In genomic region chr1:84506729-84507453, GRCh38 we compare ENCODE assay signal across 8 cellular contexts. TPM values are rescaled to one million over a fixed set of nuclear protein-coding genes. Genes with fewer than 3 reads are reported as not detected.
DNase-seq lines count a peak whose midpoint lies in the region; ATAC-seq and TF ChIP-seq lines count a peak whose summit lies in the region.

No MANE protein-coding gene starts in this region.

- ATAC-seq in left ventricle myocardium superior: no peak
- ATAC-seq in left lung: no peak
- ATAC-seq in GM21390 (IDR thresholded peaks at IDR 0.05; ENCODE audit: unreplicated experiment): no peak

- peaks cover 49% of the 10 kb centered on the region for H3K4me1 ChIP-seq in left ventricle myocardium inferior
- H3K4me1 ChIP-seq in adipocyte (ENCODE audit: control insufficient read depth, insufficient read depth, low read length): peaks cover 28% of the 10 kb centered on the region
- peaks cover 15 to 42% of the 10 kb centered on the region in 2 donors for H3K4me1 ChIP-seq in left lung
- H3K4me1 ChIP-seq in transverse colon: peaks cover 15 to 38% (median 27%) of the 10 kb centered on the region in 4 donors

- H3K9ac ChIP-seq in adipocyte (ENCODE audit: low read length): peak overlapping the region; percentile 94

- intact Hi-C loops in left ventricle myocardium inferior (cut with micrococcal nuclease): no loop called here
- intact Hi-C loops in left ventricle myocardium superior (cut with micrococcal nuclease): no loop called here
- intact Hi-C loops in left lung (cut with DNase I): no loop called here
- intact Hi-C loops in transverse colon (cut with DNase I; ENCODE audit: low total_unique reads): loop anchor here (10.0 kb wide), 2 partner anchors 68 to 98 kb away; partner anchors contain the start of gene CTBS

- no peak for TF ChIP-seq POLR2A in transverse colon (IDR thresholded peaks at IDR 0.05)

- TF ChIP-seq CTCF in left ventricle myocardium inferior (IDR thresholded peaks at IDR 0.05; ENCODE audit: borderline replicate concordance): no peak
- no peak for TF ChIP-seq CTCF in left lung (IDR thresholded peaks at IDR 0.05)
- TF ChIP-seq CTCF in transverse colon (IDR thresholded peaks at IDR 0.05): no peak

- 10 to 29% methylated on average over 11 to 26 of the region's 26 CpGs for WGBS in transverse colon (ENCODE audit: low coverage in 1 of 2), 2 donors

- no peak for DNase-seq in left ventricle myocardium inferior
- no peak for DNase-seq in left ventricle myocardium superior
- no peak for DNase-seq in adipocyte (ENCODE audit: low read depth)
- no peak for DNase-seq in left lung
- no peak for DNase-seq in transverse colon
- DNase-seq in H4 (ENCODE audit: low spot score): no peak
- no peak for DNase-seq in activated CD8-positive, alpha-beta memory T cell treated with anti-CD3 and anti-CD28 coated beads, Interleukin-2, amount 50 U/mL, for 4 hours

- H3K36me3 ChIP-seq in left ventricle myocardium inferior (peaks cover 5% of the 10 kb centered on the region), adipocyte (ENCODE audit: control insufficient read depth, insufficient read depth, low read length, severe bottlenecking) (no peaks in the 10 kb centered on the region), left lung (peaks cover 0 to 7% of the 10 kb centered on the region in 2 donors), transverse colon (no peaks in the 10 kb centered on the region)

- H3K4me3 ChIP-seq in left ventricle myocardium inferior: peak overlapping the region; percentile 84
- peak overlapping the region; percentile 91 for H3K4me3 ChIP-seq in adipocyte (ENCODE audit: low read length)
- peak overlapping the region; percentile 74 to 85 for H3K4me3 ChIP-seq in left lung
- H3K4me3 ChIP-seq in transverse colon: peak overlapping the region; percentile 63 to 93 (median 74)

- in situ Hi-C loops in transverse colon (cut with MboI; ENCODE audit: low pct_ligation_motif_present in 1 of 4, low pct_unique_long_range_greater_than_20kb in 1 of 4, low sequenced_read_pairs in 3 of 4): no loop called here

- TF ChIP-seq EP300 in transverse colon (IDR thresholded peaks at IDR 0.05; ENCODE audit: low read depth): no peak

- H3K27ac ChIP-seq in left ventricle myocardium inferior (replicated peaks) (peak overlapping the region; percentile 98), left lung (peak overlapping the region; percentile 98 to 99), transverse colon (peak overlapping the region; percentile 96 to 99 (median 97))

- H3K9me3 ChIP-seq in left ventricle myocardium inferior (replicated peaks) (peaks cover 16% of the 10 kb centered on the region), adipocyte (ENCODE audit: control insufficient read depth, low read length) (no peaks in the 10 kb centered on the region), left lung (peaks cover 0 to 12% of the 10 kb centered on the region in 2 donors), transverse colon (no peaks in the 10 kb centered on the region)

- no peaks in the 10 kb centered on the region for H3K27me3 ChIP-seq in left ventricle myocardium inferior (ENCODE audit: low read depth)
- no peaks in the 10 kb centered on the region for H3K27me3 ChIP-seq in adipocyte (replicated peaks; ENCODE audit: control insufficient read depth, insufficient read depth, low read length)
- H3K27me3 ChIP-seq in left lung: no peaks in the 10 kb centered on the region
- H3K27me3 ChIP-seq in transverse colon: no peaks in the 10 kb centered on the region

RNA-seq across cellular contexts. Expression of gene GNG5, which starts 0.5 kb away (rescaled TPM):
- total RNA-seq in left ventricle myocardium inferior (170 TPM), left ventricle myocardium superior (213 TPM), left lung (100 to 1,000 TPM; 124 to 147 TPM), transverse colon (100 to 1,000 TPM in 2 of 4 donors, 10 to 100 TPM in 2; 19.1 to 172 (median 127) TPM)
- total RNA-seq in H4 (2014; rRNA removed; shearing (Covaris generic)): 52.2 and 57.3 TPM in 2 replicates

RNA-seq across cellular contexts. Expression of gene SPATA1, which starts 0.7 kb away (rescaled TPM):
- total RNA-seq in left ventricle myocardium inferior (0.66 TPM), left ventricle myocardium superior (1.7 TPM), left lung (1 to 10 TPM; 1.3 to 1.9 TPM), transverse colon (1 to 10 TPM in 1 of 4 donors, under 1 TPM in 1, not detected in 2; 0.14 to 1.6 TPM)
- 0.17 TPM in 1 of 2 replicates, not detected in the other for total RNA-seq in H4 (2014; rRNA removed; shearing (Covaris generic))

RNA-seq across cellular contexts. Expression of gene RPF1, which starts 27.8 kb away (rescaled TPM):
- 34.9 TPM for total RNA-seq in left ventricle myocardium inferior
- total RNA-seq in left ventricle myocardium superior: 35.9 TPM
- total RNA-seq in left lung: 10 to 100 TPM; 20.6 to 28.8 TPM
- total RNA-seq in transverse colon: 10 to 100 TPM; 14.7 to 38.4 (median 25.9) TPM
- 48.1 and 49.5 TPM in 2 replicates for total RNA-seq in H4 (2014; rRNA removed; shearing (Covaris generic))
